8 cellular contexts compared by ENCODE assay signal in the genomic region with DNA sequence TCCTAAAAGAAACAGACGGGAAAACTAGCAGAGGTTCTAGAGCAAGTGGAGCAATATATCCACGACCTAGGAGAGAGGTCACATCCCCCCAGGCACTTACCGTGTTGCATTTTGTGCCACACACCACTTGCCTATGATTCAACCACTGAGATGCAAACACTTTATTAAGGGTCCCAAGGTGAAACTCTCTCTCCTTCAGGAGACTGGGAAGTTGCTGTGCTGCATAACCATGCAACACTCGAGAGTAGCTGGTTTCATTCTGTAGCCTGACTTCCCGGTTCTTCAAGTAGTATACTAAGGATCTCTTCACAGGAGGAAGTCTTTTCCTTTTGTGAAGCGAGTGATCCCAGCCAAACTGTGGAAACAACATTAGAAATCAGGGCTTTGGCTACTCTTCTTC. TPM values are rescaled to one million over a fixed set of nuclear protein-coding genes. Genes with fewer than 3 reads are reported as not detected.
DNase-seq lines count a peak whose midpoint lies in the region; ATAC-seq and TF ChIP-seq lines count a peak whose summit lies in the region.

No MANE protein-coding gene starts in this region.

- H3K27me3 ChIP-seq in iPS-20b (ENCODE audit: insufficient read depth, low read length) (no peaks in the 10 kb centered on the region), subcutaneous abdominal adipose tissue (ENCODE audit: control insufficient read depth in 5 of 5, insufficient read depth in 4 of 5, low read length in 5 of 5) (no peaks in the 10 kb centered on the region)

- peak overlapping the region; percentile 93 for H3K4me3 Mint-ChIP-seq in activated CD4-positive, alpha-beta T cell treated with anti-CD3 and anti-CD28 coated beads, Interleukin-2, amount 10 ng/mL, durations not matched to agents 7 days and 5 days
- peak overlapping the region; percentile 90 for H3K4me3 Mint-ChIP-seq in activated B cell treated with CpG ODN at 0.5 μM for 24 hours

- CTCF ChIA-PET in activated CD4-positive, alpha-beta T cell treated with anti-CD3 and anti-CD28 coated beads, Interleukin-2, amount 10 ng/mL, durations not matched to agents 7 days and 5 days (lab: Charles Lee): no interaction called here
- CTCF ChIA-PET in activated B cell treated with CpG ODN at 0.5 μM for 24 hours (lab: Charles Lee): no interaction called here

- no peak for DNase-seq in activated CD4-positive, alpha-beta T cell treated with anti-CD3 and anti-CD28 coated beads, Interleukin-2, amount 10 ng/mL, durations not matched to agents 7 days and 5 days
- DNase-seq in activated CD4-positive, alpha-beta T cell treated with anti-CD3 and anti-CD28 coated beads for 1 hour: no peak
- DNase-seq in activated B cell treated with CpG ODN at 0.5 μM for 24 hours (no peak), middle frontal gyrus (ENCODE audit: extremely low spot score, low spot score) (no peak), NK-92 (lab: John Stamatoyannopoulos, UW; ENCODE audit: unreplicated experiment) (no peak)

- peaks cover 11% of the 10 kb centered on the region; the same call in 1 of the 2 replicates for H3K4me1 ChIP-seq in iPS-20b (ENCODE audit: insufficient read depth, low read length)
- H3K4me1 ChIP-seq in subcutaneous abdominal adipose tissue (ENCODE audit: control insufficient read depth in 5 of 5, insufficient read depth in 5 of 5, low read length in 5 of 5): peaks cover 9 to 60% (median 54%) of the 10 kb centered on the region in 5 donors

- H3K4me3 ChIP-seq in iPS-20b (ENCODE audit: low read length): peak overlapping the region; percentile 100
- peak overlapping the region; percentile 79 to 97 (median 95) for H3K4me3 ChIP-seq in subcutaneous abdominal adipose tissue (ENCODE audit: low read depth in 1 of 5, low read length in 5 of 5)

- H3K4me1 Mint-ChIP-seq in activated CD4-positive, alpha-beta T cell treated with anti-CD3 and anti-CD28 coated beads, Interleukin-2, amount 10 ng/mL, durations not matched to agents 7 days and 5 days: peaks cover 46% of the 10 kb centered on the region
- H3K4me1 Mint-ChIP-seq in activated B cell treated with CpG ODN at 0.5 μM for 24 hours: peaks cover 49% of the 10 kb centered on the region

- H3K9me3 ChIP-seq in iPS-20b (ENCODE audit: insufficient read depth, low read depth, low read length) (no peaks in the 10 kb centered on the region), subcutaneous abdominal adipose tissue (ENCODE audit: control insufficient read depth in 5 of 5, low read length in 5 of 5) (no peaks in the 10 kb centered on the region)

- H3K36me3 Mint-ChIP-seq in activated CD4-positive, alpha-beta T cell treated with anti-CD3 and anti-CD28 coated beads, Interleukin-2, amount 10 ng/mL, durations not matched to agents 7 days and 5 days (ENCODE audit: low read depth): peaks cover 37% of the 10 kb centered on the region
- H3K36me3 Mint-ChIP-seq in activated B cell treated with CpG ODN at 0.5 μM for 24 hours (ENCODE audit: low read depth): peaks cover 5% of the 10 kb centered on the region

- H3K36me3 ChIP-seq in iPS-20b (ENCODE audit: insufficient read depth, low read depth, low read length) (peaks cover 31% of the 10 kb centered on the region), subcutaneous abdominal adipose tissue (ENCODE audit: control insufficient read depth in 5 of 5, insufficient read depth in 5 of 5, low read length in 5 of 5) (peaks cover 4 to 13% (median 8%) of the 10 kb centered on the region in 5 donors)

- H3K27ac ChIP-seq in iPS-20b (ENCODE audit: low read length) (no peak overlapping the region), subcutaneous abdominal adipose tissue (ENCODE audit: low read depth, low read length) (peak overlapping the region; percentile 96)

- H3K27ac Mint-ChIP-seq in activated CD4-positive, alpha-beta T cell treated with anti-CD3 and anti-CD28 coated beads, Interleukin-2, amount 10 ng/mL, durations not matched to agents 7 days and 5 days: peak overlapping the region; percentile 94
- no peak overlapping the region for H3K27ac Mint-ChIP-seq in activated B cell treated with CpG ODN at 0.5 μM for 24 hours

- H3K27me3 Mint-ChIP-seq in activated CD4-positive, alpha-beta T cell treated with anti-CD3 and anti-CD28 coated beads, Interleukin-2, amount 10 ng/mL, durations not matched to agents 7 days and 5 days: no peaks in the 10 kb centered on the region
- H3K27me3 Mint-ChIP-seq in activated B cell treated with CpG ODN at 0.5 μM for 24 hours: peaks cover 45% of the 10 kb centered on the region

- peak overlapping the region; percentile 99; the same call in 1 of the 2 replicates for H3K9ac ChIP-seq in iPS-20b (ENCODE audit: low read depth, low read length)
- H3K9ac ChIP-seq in subcutaneous abdominal adipose tissue (ENCODE audit: low read length in 5 of 5): peak overlapping the region; percentile 85 to 100 (median 93)

- POLR2A ChIA-PET in activated CD4-positive, alpha-beta T cell treated with anti-CD3 and anti-CD28 coated beads, Interleukin-2, amount 10 ng/mL, durations not matched to agents 7 days and 5 days (lab: Charles Lee): no interaction called here
- POLR2A ChIA-PET in activated B cell treated with CpG ODN at 0.5 μM for 24 hours (lab: Charles Lee): no interaction called here

- H3K9me3 Mint-ChIP-seq in activated CD4-positive, alpha-beta T cell treated with anti-CD3 and anti-CD28 coated beads, Interleukin-2, amount 10 ng/mL, durations not matched to agents 7 days and 5 days: no peaks in the 10 kb centered on the region
- no peaks in the 10 kb centered on the region for H3K9me3 Mint-ChIP-seq in activated B cell treated with CpG ODN at 0.5 μM for 24 hours

- no peak for ATAC-seq in activated B cell treated with CpG ODN at 0.5 μM for 24 hours (ENCODE audit: low read depth)
- ATAC-seq in HG02759 (IDR thresholded peaks at IDR 0.05; ENCODE audit: unreplicated experiment): no peak

- TF ChIP-seq CTCF in activated B cell treated with CpG ODN at 0.5 μM for 24 hours (IDR thresholded peaks at IDR 0.05): no peak

- intact Hi-C loops in activated B cell treated with CpG ODN at 0.5 μM for 24 hours (cut with micrococcal nuclease): loop anchor here (5.0 kb wide), 2 partner anchors 202 to 308 kb away; a partner anchor contains a TSS

RNA-seq across cellular contexts. Expression of a gene that starts 1.6 kb away (rescaled TPM):
- 10 to 100 TPM; 41.7 to 45.4 TPM for total RNA-seq in activated CD4-positive, alpha-beta T cell treated with anti-CD3 and anti-CD28 coated beads, Interleukin-2, amount 10 ng/mL, durations not matched to agents 7 days and 5 days
- 3.8 and 5.9 TPM in 2 replicates for total RNA-seq in activated B cell treated with CpG ODN at 0.5 μM for 24 hours

RNA-seq across cellular contexts. Expression of a gene that starts 53.9 kb away (rescaled TPM):
- 10 to 100 TPM; 31.6 to 38.8 TPM for total RNA-seq in activated CD4-positive, alpha-beta T cell treated with anti-CD3 and anti-CD28 coated beads, Interleukin-2, amount 10 ng/mL, durations not matched to agents 7 days and 5 days
- total RNA-seq in activated B cell treated with CpG ODN at 0.5 μM for 24 hours: 28.3 and 30.6 TPM in 2 replicates
